ENCODE assay signal across 1 cellular context in genomic region chr5:126864042-126864688, GRCh38.
TF ChIP-seq lines count a peak whose summit lies in the region.

No MANE protein-coding gene starts in this region.

TF ChIP-seq in K562, 482 proteins besides CTCF, POLR2A, EP300 and RAD21 (continued from another document and continues in another):
- TF ChIP-seq ZNF407 (IDR thresholded peaks at IDR 0.05; ENCODE audit: low read depth), result no peak
- TF ChIP-seq ZNF41 (CRISPR knock-in tag; conservative IDR thresholded peaks at IDR 0.05), result no peak
- TF ChIP-seq FOXM1 (IDR thresholded peaks at IDR 0.05; ENCODE audit: low read depth), result no peak
- TF ChIP-seq FOXM1 (CRISPR knock-in tag; IDR thresholded peaks at IDR 0.05; ENCODE audit: low read depth), result no peak
- no peak for TF ChIP-seq TAF15 (IDR thresholded peaks at IDR 0.05; ENCODE audit: low read depth, low read length)
- TF ChIP-seq ESRRA (IDR thresholded peaks at IDR 0.05; ENCODE audit: borderline replicate concordance, low read depth), result no peak
- TF ChIP-seq ZC3H4 (CRISPR knock-in tag; IDR thresholded peaks at IDR 0.05; ENCODE audit: borderline replicate concordance), result no peak
- no peak for TF ChIP-seq ASH1L (IDR thresholded peaks at IDR 0.05; ENCODE audit: borderline replicate concordance, low read depth, partially characterized antibody)
- TF ChIP-seq ZNF766 (CRISPR knock-in tag; conservative IDR thresholded peaks at IDR 0.05), result no peak
- no peak for TF ChIP-seq NONO (IDR thresholded peaks at IDR 0.05; ENCODE audit: low read depth in 2 of 2, low read length in 1 of 2)
- no peak for TF ChIP-seq THRAP3 (IDR thresholded peaks at IDR 0.05; ENCODE audit: borderline replicate concordance)
- no peak for TF ChIP-seq SAFB (IDR thresholded peaks at IDR 0.05; ENCODE audit: borderline replicate concordance, low read depth, low read length)
- TF ChIP-seq AFF1 (IDR thresholded peaks at IDR 0.05; ENCODE audit: low read depth in 1 of 2, partially characterized antibody in 2 of 2), result no peak
- TF ChIP-seq ZBTB11 (CRISPR knock-in tag; IDR thresholded peaks at IDR 0.05), result no peak
- TF ChIP-seq HMG20B (CRISPR knock-in tag; IDR thresholded peaks at IDR 0.05), result no peak
- no peak for TF ChIP-seq ZNF561 (CRISPR knock-in tag; conservative IDR thresholded peaks at IDR 0.05)
- TF ChIP-seq EGR1 (conservative IDR thresholded peaks at IDR 0.05), result no peak
- no peak for TF ChIP-seq PHF8 (IDR thresholded peaks at IDR 0.05; ENCODE audit: borderline replicate concordance, low read length)
- no peak for TF ChIP-seq CBX2 (IDR thresholded peaks at IDR 0.05; ENCODE audit: insufficient read depth, low read length, poor library complexity, severe bottlenecking)
- no peak for TF ChIP-seq NCOA2 (IDR thresholded peaks at IDR 0.05; ENCODE audit: partially characterized antibody in 2 of 2)
- no peak for TF ChIP-seq RFX1 (IDR thresholded peaks at IDR 0.05)
- no peak for TF ChIP-seq PML (IDR thresholded peaks at IDR 0.05; ENCODE audit: low read length)
- TF ChIP-seq ZBTB8A (IDR thresholded peaks at IDR 0.05; ENCODE audit: partially characterized antibody), result no peak
- no peak for TF ChIP-seq ZNF57 (CRISPR knock-in tag; IDR thresholded peaks at IDR 0.05)
- TF ChIP-seq ZNF146 (CRISPR knock-in tag; IDR thresholded peaks at IDR 0.05; ENCODE audit: unreplicated experiment), result no peak
- TF ChIP-seq ZBED1 (IDR thresholded peaks at IDR 0.05), result no peak
- peak in 1 of 2 experiments; percentile 45; a peak in 1 of 4 replicates for TF ChIP-seq HDAC1 (IDR thresholded peaks at IDR 0.05)
- TF ChIP-seq NRF1 (conservative IDR thresholded peaks at IDR 0.05 in 1 of 2, IDR thresholded peaks at IDR 0.05 in 1 of 2), result peak in 1 of 2 experiments; percentile 36; a peak in 2 of 4 replicates
- TF ChIP-seq USF1 (CRISPR knock-in tag; IDR thresholded peaks at IDR 0.05), result no peak
- peak; percentile 92 to 95 for TF ChIP-seq MNT (conservative IDR thresholded peaks at IDR 0.05)
- TF ChIP-seq ZNF280B (CRISPR knock-in tag; IDR thresholded peaks at IDR 0.05), result no peak
- TF ChIP-seq HMGXB4 (CRISPR knock-in tag; IDR thresholded peaks at IDR 0.05), result no peak
